In genomic region chr10:110764378-110764777, GRCh38 we compare ENCODE assay signal across 22 cellular contexts.
DNase-seq lines count a peak whose midpoint lies in the region; ATAC-seq and TF ChIP-seq lines count a peak whose summit lies in the region.
"Had no signal": no experiment of that assay in that cellular context is flagged by ENCODE, and none has a peak within 500 bp of the region (broad histone marks: within the 10 kb centered on the region; RNA-seq: fewer than 3 reads in every experiment).

No MANE protein-coding gene starts in this region.

- POLR2A ChIA-PET in activated CD8-positive, alpha-beta T cell treated with anti-CD3 and anti-CD28 coated beads for 36 hours (lab: Charles Lee): no interaction called here

- H3K9ac ChIP-seq in trophoblast cell (ENCODE audit: low read length): no peak overlapping the region

- H3K27ac ChIP-seq in trophoblast cell (ENCODE audit: low read depth, low read length): no peak overlapping the region
- no peak overlapping the region for H3K27ac ChIP-seq in body of pancreas
- H3K27ac ChIP-seq: breast epithelium, prostate gland, thyroid gland had no signal

- no peak overlapping the region for H4K8ac ChIP-seq in trophoblast cell (ENCODE audit: low read depth, low read length)

- H3K4me3 ChIP-seq in trophoblast cell (ENCODE audit: low read depth, low read length): no peak overlapping the region
- H3K4me3 ChIP-seq in body of pancreas: no peak overlapping the region
- H3K4me3 ChIP-seq: breast epithelium, prostate gland, thyroid gland had no signal

- H2AFZ ChIP-seq in trophoblast cell (ENCODE audit: insufficient read depth, low read length, poor library complexity): no peak overlapping the region

- H4K12ac ChIP-seq in trophoblast cell (ENCODE audit: low read depth, low read length): no peak overlapping the region

- no peak overlapping the region for H3K4me2 ChIP-seq in trophoblast cell (ENCODE audit: low read length)

- TF ChIP-seq POLR2A in body of pancreas (IDR thresholded peaks at IDR 0.05): no peak

- H3K4me3 Mint-ChIP-seq in activated CD8-positive, alpha-beta T cell treated with anti-CD3 and anti-CD28 coated beads for 36 hours: no peak overlapping the region
- H3K4me3 Mint-ChIP-seq in natural killer cell treated with Interleukin-12 subunit alpha and Interleukin-12 subunit beta and Interleukin-15 and Interleukin-18, amount 100 ng/mL, for 72 hours: no peak overlapping the region
- H3K4me3 Mint-ChIP-seq: activated T-helper 17 cell treated with anti-CD3 and anti-CD28 coated beads, Interleukin-2, amount 50 U/mL, for 72 hours; CD4-positive, CD25-positive, alpha-beta regulatory T cell; nephron; stimulated activated memory B cell treated with anti-CD40 and anti-IgM and Interleukin-4, amounts not matched to agents 10 μg/mL and 1 μg/mL and 100 μg/mL, for 72 hours; T-helper 17 cell; WTC11 had no signal

- peaks cover 5% of the 10 kb centered on the region for H3K79me1 ChIP-seq in trophoblast cell (ENCODE audit: low read length)

- no CpG with 5 or more reads among the region's 12 CpGs for WGBS in trophoblast cell (ENCODE audit: extremely low coverage, insufficient coverage, insufficient read length)
- 78 to 89% methylated on average over 12 of the region's 12 CpGs for WGBS in body of pancreas, 2 donors

- no peaks in the 10 kb centered on the region for H3K36me3 ChIP-seq in trophoblast cell (ENCODE audit: control insufficient read depth in 1 of 2, insufficient read depth in 2 of 2, low read length in 2 of 2)
- no peaks in the 10 kb centered on the region for H3K36me3 ChIP-seq in body of pancreas (replicated peaks in 1 of 2; ENCODE audit: insufficient read depth in 1 of 2, low read depth in 2 of 2)
- H3K36me3 ChIP-seq: breast epithelium, prostate gland, thyroid gland had no signal

- H3K4ac ChIP-seq in trophoblast cell (ENCODE audit: low read depth, low read length): no peak overlapping the region

- H3K27ac Mint-ChIP-seq in activated CD8-positive, alpha-beta T cell treated with anti-CD3 and anti-CD28 coated beads for 36 hours: no peak overlapping the region
- H3K27ac Mint-ChIP-seq in natural killer cell treated with Interleukin-12 subunit alpha and Interleukin-12 subunit beta and Interleukin-15 and Interleukin-18, amount 100 ng/mL, for 72 hours: no peak overlapping the region
- H3K27ac Mint-ChIP-seq: activated T-helper 17 cell treated with anti-CD3 and anti-CD28 coated beads, Interleukin-2, amount 50 U/mL, for 72 hours; CD4-positive, CD25-positive, alpha-beta regulatory T cell; stimulated activated memory B cell treated with anti-CD40 and anti-IgM and Interleukin-4, amounts not matched to agents 10 μg/mL and 1 μg/mL and 100 μg/mL, for 72 hours; T-helper 17 cell; WTC11 had no signal

- H2BK5ac ChIP-seq in trophoblast cell (ENCODE audit: low read depth, low read length, poor library complexity): no peak overlapping the region

- H3K14ac ChIP-seq in trophoblast cell (ENCODE audit: low read length): no peak overlapping the region

- no peaks in the 10 kb centered on the region for H3K27me3 Mint-ChIP-seq in activated CD8-positive, alpha-beta T cell treated with anti-CD3 and anti-CD28 coated beads for 36 hours
- peaks cover 11 to 17% of the 10 kb centered on the region in 2 donors for H3K27me3 Mint-ChIP-seq in natural killer cell treated with Interleukin-12 subunit alpha and Interleukin-12 subunit beta and Interleukin-15 and Interleukin-18, amount 100 ng/mL, for 72 hours

- H3K9me3 Mint-ChIP-seq in activated CD8-positive, alpha-beta T cell treated with anti-CD3 and anti-CD28 coated beads for 36 hours: no peaks in the 10 kb centered on the region
- H3K9me3 Mint-ChIP-seq in natural killer cell treated with Interleukin-12 subunit alpha and Interleukin-12 subunit beta and Interleukin-15 and Interleukin-18, amount 100 ng/mL, for 72 hours: no peaks in the 10 kb centered on the region
- H3K9me3 Mint-ChIP-seq: activated T-helper 17 cell treated with anti-CD3 and anti-CD28 coated beads, Interleukin-2, amount 50 U/mL, for 72 hours; nephron; stimulated activated memory B cell treated with anti-CD40 and anti-IgM and Interleukin-4, amounts not matched to agents 10 μg/mL and 1 μg/mL and 100 μg/mL, for 72 hours; WTC11 had no signal

- H3K27me3 ChIP-seq in trophoblast cell (ENCODE audit: insufficient read depth, low read length) (no peaks in the 10 kb centered on the region), body of pancreas (no peaks in the 10 kb centered on the region)
- H3K27me3 ChIP-seq: breast epithelium, thyroid gland had no signal

- no peak overlapping the region for H3K23ac ChIP-seq in trophoblast cell (ENCODE audit: low read length)

- H3K79me2 ChIP-seq in trophoblast cell (ENCODE audit: control insufficient read depth, insufficient read depth, low read length, poor library complexity): no peaks in the 10 kb centered on the region

- H2BK12ac ChIP-seq in trophoblast cell (ENCODE audit: low read length): no peak overlapping the region

- DNase-seq in COLO829 (ENCODE audit: low spot score) (peak; percentile 26), NCI-H69 (lab: John Stamatoyannopoulos, UW) (peak; percentile 7), cardiac septum (ENCODE audit: low spot score) (peak; percentile 91), trophoblast cell (peak; percentile 29 to 57), T-helper 9 cell (no peak), body of pancreas (no peak)
- DNase-seq in activated CD8-positive, alpha-beta T cell treated with anti-CD3 and anti-CD28 coated beads for 36 hours: no peak
- DNase-seq in natural killer cell treated with Interleukin-12 subunit alpha and Interleukin-12 subunit beta and Interleukin-15 and Interleukin-18, amount 100 ng/mL, for 72 hours (ENCODE audit: low spot score): no peak
- DNase-seq: CD4-positive, CD25-positive, alpha-beta regulatory T cell; GOT3; mesenchymal stem cell; MM.1S; NCI-H187 treated with DMSO at 0.1 percent for 48 hours; SHP77; T-helper 17 cell; thyroid gland had no signal

- CTCF ChIA-PET in activated CD8-positive, alpha-beta T cell treated with anti-CD3 and anti-CD28 coated beads for 36 hours (lab: Charles Lee): interaction anchor here (1.5 kb wide), 1 partner anchor 16 kb away, joined by 4 read pairs; no protein-coding TSS in a partner anchor

- H3K4me1 Mint-ChIP-seq in activated CD8-positive, alpha-beta T cell treated with anti-CD3 and anti-CD28 coated beads for 36 hours (ENCODE audit: low read depth): peaks cover 23% of the 10 kb centered on the region
- H3K4me1 Mint-ChIP-seq in natural killer cell treated with Interleukin-12 subunit alpha and Interleukin-12 subunit beta and Interleukin-15 and Interleukin-18, amount 100 ng/mL, for 72 hours (ENCODE audit: low read depth in 2 of 2): peaks cover 0 to 10% of the 10 kb centered on the region in 2 donors
- H3K4me1 Mint-ChIP-seq: activated T-helper 17 cell treated with anti-CD3 and anti-CD28 coated beads, Interleukin-2, amount 50 U/mL, for 72 hours; WTC11 had no signal

- TF ChIP-seq CTCF in activated CD8-positive, alpha-beta T cell treated with anti-CD3 and anti-CD28 coated beads for 36 hours (IDR thresholded peaks at IDR 0.05): no peak
- no peak for TF ChIP-seq CTCF in body of pancreas (IDR thresholded peaks at IDR 0.05)

- H2AK5ac ChIP-seq in trophoblast cell (ENCODE audit: low read length): no peak overlapping the region

- no peaks in the 10 kb centered on the region for H3K9me3 ChIP-seq in trophoblast cell (ENCODE audit: insufficient read depth, low read depth, low read length)
- no peaks in the 10 kb centered on the region for H3K9me3 ChIP-seq in body of pancreas
- H3K9me3 ChIP-seq: breast epithelium, prostate gland, thyroid gland had no signal

- H3K36me3 Mint-ChIP-seq in activated CD8-positive, alpha-beta T cell treated with anti-CD3 and anti-CD28 coated beads for 36 hours (ENCODE audit: low read depth): no peaks in the 10 kb centered on the region
- H3K36me3 Mint-ChIP-seq in natural killer cell treated with Interleukin-12 subunit alpha and Interleukin-12 subunit beta and Interleukin-15 and Interleukin-18, amount 100 ng/mL, for 72 hours: no peaks in the 10 kb centered on the region
- H3K36me3 Mint-ChIP-seq: CD4-positive, CD25-positive, alpha-beta regulatory T cell; stimulated activated memory B cell treated with anti-CD40 and anti-IgM and Interleukin-4, amounts not matched to agents 10 μg/mL and 1 μg/mL and 100 μg/mL, for 72 hours; WTC11 had no signal

- H3K18ac ChIP-seq in trophoblast cell (ENCODE audit: low read length): no peak overlapping the region

- intact Hi-C loops in cardiac septum (cut with DNase I) (loop anchor here (1.0 to 10.0 kb wide), 3 partner anchors 66 to 120 kb away; partner anchors contain the start of gene RBM20), body of pancreas (cut with DNase I) (no loop called here)
- intact Hi-C loops in activated CD8-positive, alpha-beta T cell treated with anti-CD3 and anti-CD28 coated beads for 36 hours (cut with micrococcal nuclease): no loop called here

- ATAC-seq in activated CD8-positive, alpha-beta T cell treated with anti-CD3 and anti-CD28 coated beads for 36 hours: no peak
- no peak for ATAC-seq in body of pancreas
- no peak for ATAC-seq in natural killer cell treated with Interleukin-12 subunit alpha and Interleukin-12 subunit beta and Interleukin-15 and Interleukin-18, amount 100 ng/mL, for 72 hours
- ATAC-seq: activated T-helper 17 cell treated with anti-CD3 and anti-CD28 coated beads, Interleukin-2, amount 50 U/mL, for 72 hours; stimulated activated memory B cell treated with anti-CD40 and anti-IgM and Interleukin-4, amounts not matched to agents 10 μg/mL and 1 μg/mL and 100 μg/mL, for 72 hours; T-helper 17 cell; WTC11 had no signal

- H2BK120ac ChIP-seq in trophoblast cell (ENCODE audit: insufficient read depth, low read length, poor library complexity): no peak overlapping the region

- H3K4me1 ChIP-seq in trophoblast cell (ENCODE audit: control insufficient read depth in 1 of 2, insufficient read depth in 2 of 2, low read length in 2 of 2) (peaks cover 4 to 7% of the 10 kb centered on the region in 2 experiments), body of pancreas (peaks cover 4% of the 10 kb centered on the region)
- H3K4me1 ChIP-seq: breast epithelium, prostate gland, thyroid gland had no signal

- H4K91ac ChIP-seq in trophoblast cell (ENCODE audit: low read depth, low read length): no peak overlapping the region

Comparison
In these comparisons a context has a peak if more than half of its experiments do, and no peak if none do; other contexts are left out.
1. DNase-seq: peak in COLO829 (single experiment), NCI-H69 (single experiment), cardiac septum (single experiment) and trophoblast cell (2 of 2); none in activated CD8-positive, alpha-beta T cell treated with anti-CD3 and anti-CD28 coated beads for 36 hours (single experiment), T-helper 9 cell (single experiment), body of pancreas (0 of 4) and natural killer cell treated with Interleukin-12 subunit alpha and Interleukin-12 subunit beta and Interleukin-15 and Interleukin-18, amount 100 ng/mL, for 72 hours (single experiment).